ENCODE assay signal across 1 cellular context in genomic region chr19:17889609-17890214, GRCh38.
TF ChIP-seq lines count a peak whose summit lies in the region.

No MANE protein-coding gene starts in this region.

TF ChIP-seq in IMR-90, 13 proteins besides CTCF, POLR2A, EP300 and RAD21:
- TF ChIP-seq BHLHE40 (IDR thresholded peaks at IDR 0.05; ENCODE audit: low read depth, low read length) (no peak), FOS (IDR thresholded peaks at IDR 0.05; ENCODE audit: low read depth, low read length) (no peak), ELK1 (IDR thresholded peaks at IDR 0.05; ENCODE audit: borderline replicate concordance, low read depth, low read length) (no peak), MXI1 (IDR thresholded peaks at IDR 0.05; ENCODE audit: borderline replicate concordance, low read depth, low read length) (no peak), RFX5 (IDR thresholded peaks at IDR 0.05; ENCODE audit: low read depth, low read length) (no peak), USF2 (IDR thresholded peaks at IDR 0.05; ENCODE audit: low read depth, low read length) (no peak), CEBPB (IDR thresholded peaks at IDR 0.05; ENCODE audit: low read depth, low read length) (no peak), SMC3 (IDR thresholded peaks at IDR 0.05; ENCODE audit: low read depth, low read length) (no peak), NFE2L2 (IDR thresholded peaks at IDR 0.05; ENCODE audit: low read depth, low read length) (no peak), RCOR1 (IDR thresholded peaks at IDR 0.05; ENCODE audit: insufficient replicate concordance, low read length) (no peak), CHD1 (IDR thresholded peaks at IDR 0.05; ENCODE audit: low read depth, low read length) (no peak), MAZ (IDR thresholded peaks at IDR 0.05; ENCODE audit: borderline replicate concordance, low read depth, low read length) (no peak), MAFK (IDR thresholded peaks at IDR 0.05; ENCODE audit: low read depth, low read length) (no peak)
